In genomic region chr14:37985826-37986470, GRCh38 we compare ENCODE assay signal across 9 cellular contexts.
DNase-seq lines count a peak whose midpoint lies in the region; ATAC-seq and TF ChIP-seq lines count a peak whose summit lies in the region.
"Had no signal": no experiment of that assay in that cellular context is flagged by ENCODE, and none has a peak within 500 bp of the region (broad histone marks: within the 10 kb centered on the region; RNA-seq: fewer than 3 reads in every experiment).

No MANE protein-coding gene starts in this region.

- ATAC-seq in HG03432 (IDR thresholded peaks at IDR 0.05; ENCODE audit: unreplicated experiment): peak; percentile 71

- intact Hi-C loops in ovary (cut with DNase I): no loop called here

- H3K27me3 ChIP-seq in MG63: no peaks in the 10 kb centered on the region
- H3K27me3 ChIP-seq in ovary: no peaks in the 10 kb centered on the region

- TF ChIP-seq CTCF in ovary (IDR thresholded peaks at IDR 0.05): no peak

- peak; percentile 40 for DNase-seq in ELF-1 (ENCODE audit: low read depth, low spot score)
- peak; percentile 28 for DNase-seq in SK-N-MC (ENCODE audit: low read depth, low spot score)
- DNase-seq in amniotic epithelial cell (ENCODE audit: low read depth): peak; percentile 54
- peak; percentile 55 for DNase-seq in islet precursor cell
- peak; percentile 21 to 29 for DNase-seq in stimulated activated CD4-positive, alpha-beta T cell treated with anti-CD3 and anti-CD28 coated beads, Interleukin-4, amount 100 ng/mL, for 4 hours
- no peak for DNase-seq in MG63
- no peak for DNase-seq in ovary
- DNase-seq: activated naive CD8-positive, alpha-beta T cell treated with anti-CD3 and anti-CD28 coated beads, Interleukin-2, amount 10 ng/mL, durations not matched to agents 7 days and 5 days had no signal

- H3K4me1 ChIP-seq in ovary (ENCODE audit: insufficient read depth): no peaks in the 10 kb centered on the region

- H3K27ac ChIP-seq in SK-N-MC (no peak overlapping the region), ovary (no peak overlapping the region)

- no peaks in the 10 kb centered on the region for H3K9me3 ChIP-seq in SK-N-MC (ENCODE audit: low read depth, low read length)
- no peaks in the 10 kb centered on the region for H3K9me3 ChIP-seq in MG63
- H3K9me3 ChIP-seq in ovary: no peaks in the 10 kb centered on the region

- no peak for TF ChIP-seq EP300 in ovary (IDR thresholded peaks at IDR 0.05)

- H3K9ac ChIP-seq in SK-N-MC (ENCODE audit: insufficient read length): no peak overlapping the region

- H3K4me3 ChIP-seq in SK-N-MC (no peak overlapping the region), MG63 (no peak overlapping the region), ovary (no peak overlapping the region)

- 52 to 76% (median 57%) methylated on average over 2 of the region's 2 CpGs for WGBS in ovary, 3 donors

- no peak for TF ChIP-seq POLR2A in ovary (IDR thresholded peaks at IDR 0.05)

- H3K36me3 ChIP-seq in SK-N-MC (ENCODE audit: insufficient read depth, low read length) (no peaks in the 10 kb centered on the region), MG63 (no peaks in the 10 kb centered on the region), ovary (no peaks in the 10 kb centered on the region)

Comparison
In these comparisons a context has a peak if more than half of its experiments do, and no peak if none do; other contexts are left out.
1. DNase-seq: peak in ELF-1 (single experiment), SK-N-MC (single experiment), amniotic epithelial cell (single experiment), islet precursor cell (single experiment) and stimulated activated CD4-positive, alpha-beta T cell treated with anti-CD3 and anti-CD28 coated beads, Interleukin-4, amount 100 ng/mL, for 4 hours (2 of 2); none in MG63 (single experiment) and ovary (0 of 5).